In the genomic region with DNA sequence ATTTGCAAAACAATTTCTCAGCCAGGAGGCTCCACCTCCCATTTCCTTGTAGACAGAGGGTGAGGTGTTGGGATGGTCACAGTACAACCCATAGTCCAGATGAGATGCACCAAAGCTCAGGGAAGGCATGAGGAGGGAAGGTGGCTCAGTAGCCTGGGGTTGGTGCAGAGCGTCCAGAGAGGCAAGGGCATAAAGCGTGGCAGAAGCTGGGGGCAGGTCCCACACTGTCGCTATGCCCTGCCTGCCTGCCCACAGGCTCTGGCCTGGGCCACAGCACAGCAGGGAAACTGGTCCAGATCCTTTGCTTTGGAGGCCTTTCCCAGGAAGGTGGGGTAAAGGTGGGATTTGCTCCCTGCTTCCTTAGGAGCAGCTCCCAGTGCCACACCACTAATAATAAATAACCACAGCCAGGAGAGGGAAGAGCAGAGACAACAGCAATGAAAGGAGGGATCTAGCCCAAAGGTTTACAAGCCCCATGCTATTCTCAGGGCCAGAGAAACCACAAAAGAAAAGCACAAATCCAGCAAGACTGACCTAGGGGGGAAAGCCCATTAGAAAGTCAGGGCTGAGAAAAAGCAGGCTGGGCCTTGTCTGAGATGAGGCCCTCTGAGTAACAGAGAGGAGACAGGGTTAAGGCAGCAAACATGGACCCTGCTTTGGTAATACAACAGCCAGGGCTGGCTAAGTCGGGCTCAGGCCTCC, we compare ENCODE assay signal across 13 cellular contexts. TPM values are rescaled to one million over a fixed set of nuclear protein-coding genes. Genes with fewer than 3 reads are reported as not detected.
DNase-seq lines count a peak whose midpoint lies in the region; ATAC-seq and TF ChIP-seq lines count a peak whose summit lies in the region.
"Had no signal": no experiment of that assay in that cellular context is flagged by ENCODE, and none has a peak within 500 bp of the region (broad histone marks: within the 10 kb centered on the region; RNA-seq: fewer than 3 reads in every experiment).

No MANE protein-coding gene starts in this region.

- TF ChIP-seq RAD21 in IMR-90 (IDR thresholded peaks at IDR 0.05; ENCODE audit: low read length), result no peak

- in situ Hi-C loops in IMR-90 (cut with MboI; ENCODE audit: low sequenced_read_pairs), result no loop called here

- no peaks in the 10 kb centered on the region for H3K9me3 Mint-ChIP-seq in neural crest cell

- CTCF ChIA-PET in AG04450 (lab: Charles Lee) (interaction anchor here (0.8 to 11.7 kb wide), 6 partner anchors 7 to 98 kb away, joined by 3 to 165 read pairs (median 3); a partner anchor contains a TSS), IMR-90 (lab: Yijun Ruan, JAX) (interaction anchor here (1.6 to 1.8 kb wide), 2 partner anchors 41 to 48 kb away, joined by 4 to 6 read pairs; a partner anchor contains a TSS)

- H3K4ac ChIP-seq in IMR-90 (ENCODE audit: low read depth, low read length), result peak overlapping the region; percentile 81

- peak overlapping the region; percentile 14 for H3K18ac ChIP-seq in IMR-90 (ENCODE audit: low read depth, low read length)

- TF ChIP-seq CTCF in AG04450 (IDR thresholded peaks at IDR 0.05; ENCODE audit: low read depth, low read length) (no peak), IMR-90 (conservative IDR thresholded peaks at IDR 0.05; ENCODE audit: low read depth, low read length) (no peak), neural crest cell (conservative IDR thresholded peaks at IDR 0.05) (no peak)

- peaks cover 58% of the 10 kb centered on the region for H3K4me1 ChIP-seq in IMR-90 (ENCODE audit: control insufficient read depth, insufficient read depth, low read length)
- H3K4me1 ChIP-seq in ectodermal cell (ENCODE audit: control insufficient read depth, insufficient read depth, low read length), result peaks cover 39% of the 10 kb centered on the region

- peak overlapping the region; percentile 10 for H2BK5ac ChIP-seq in IMR-90 (ENCODE audit: low read depth, low read length, poor library complexity, severe bottlenecking)

- H3K9ac ChIP-seq in IMR-90 (ENCODE audit: low read depth, low read length), result no peak overlapping the region; the same call in 1 of the 2 replicates

- peak overlapping the region; percentile 80; the same call in 1 of the 2 replicates for H3K23ac ChIP-seq in IMR-90 (ENCODE audit: low read depth, low read length)

- no peak overlapping the region for H3K56ac ChIP-seq in IMR-90 (ENCODE audit: extremely low read depth, insufficient read depth, low read length)

- H2BK15ac ChIP-seq in IMR-90 (ENCODE audit: low read depth, low read length), result peak overlapping the region; percentile 20; the same call in 1 of the 3 replicates

- H2AK5ac ChIP-seq in IMR-90 (ENCODE audit: low read depth, low read length), result peak overlapping the region; percentile 77; the same call in 1 of the 2 replicates

- H4K5ac ChIP-seq in IMR-90 (ENCODE audit: low read depth, low read length), result peak overlapping the region; percentile 50

- H3K4me2 ChIP-seq in IMR-90 (ENCODE audit: low read depth, low read length), result no peak overlapping the region

- H2AK9ac ChIP-seq in IMR-90 (replicated peaks; ENCODE audit: low read depth, low read length, poor library complexity), result peak overlapping the region; percentile 63

- H4K20me1 ChIP-seq in IMR-90 (ENCODE audit: insufficient read depth, low read length), result no peaks in the 10 kb centered on the region

- dilution Hi-C loops in IMR-90 (cut with HindIII; ENCODE audit: low sequenced_read_pairs, unreplicated experiment), result no loop called here

- H3K4me3 Mint-ChIP-seq in neural crest cell, result peak overlapping the region; percentile 87

- H3K36me3 ChIP-seq in IMR-90 (ENCODE audit: control insufficient read depth, insufficient read depth, low read length), result peaks cover 17% of the 10 kb centered on the region
- H3K36me3 ChIP-seq in ectodermal cell (ENCODE audit: control insufficient read depth, insufficient read depth, low read length), result peaks cover 24% of the 10 kb centered on the region

- POLR2A ChIA-PET in AG04450 (lab: Yijun Ruan, JAX) (interaction anchor here (0.7 kb wide), 2 partner anchors 16 to 42 kb away, joined by 3 read pairs; no protein-coding TSS in a partner anchor), IMR-90 (lab: Charles Lee; ENCODE audit: unreplicated experiment) (no interaction called here)

- peaks cover 43% of the 10 kb centered on the region for H3K9me1 ChIP-seq in IMR-90 (ENCODE audit: insufficient read depth, low read length)

- TF ChIP-seq POLR2A in IMR-90 (IDR thresholded peaks at IDR 0.05; ENCODE audit: low read depth, low read length), result no peak

- H2BK20ac ChIP-seq in IMR-90 (ENCODE audit: low read depth, low read length), result peak overlapping the region; percentile 53; the same call in 1 of the 2 replicates

- H3K27ac Mint-ChIP-seq in neural crest cell (ENCODE audit: unreplicated experiment), result no peak overlapping the region

- H4K8ac ChIP-seq in IMR-90 (ENCODE audit: low read depth in 2 of 2, low read length in 2 of 2), result peak overlapping the region in 1 of 2 experiments; percentile 38; a peak in 1 of 4 replicates

- H3K27ac ChIP-seq in AG04450 (ENCODE audit: low read depth, low read length), result peak overlapping the region; percentile 61
- peak overlapping the region; percentile 30; the same call in 1 of the 2 replicates for H3K27ac ChIP-seq in IMR-90 (ENCODE audit: insufficient read depth, low read length)
- peak overlapping the region; percentile 1 for H3K27ac ChIP-seq in ectodermal cell (ENCODE audit: insufficient read depth, low read depth, low read length, poor library complexity, severe bottlenecking)
- H3K27ac ChIP-seq: C4-2B, pancreas had no signal

- H3K4me3 ChIP-seq in AG04450 (ENCODE audit: low read depth, low read length), result no peak overlapping the region
- no peak overlapping the region for H3K4me3 ChIP-seq in IMR-90 (ENCODE audit: insufficient read depth, low read depth, low read length)
- H3K4me3 ChIP-seq in ectodermal cell (ENCODE audit: insufficient read depth, low read depth, low read length), result no peak overlapping the region
- H3K4me3 ChIP-seq: pancreas had no signal

- peaks cover 91% of the 10 kb centered on the region for H3K4me1 Mint-ChIP-seq in neural crest cell

- H3K27me3 ChIP-seq in AG04450 (ENCODE audit: control insufficient read depth, insufficient read depth, low read length) (no peaks in the 10 kb centered on the region), IMR-90 (ENCODE audit: control insufficient read depth, insufficient read depth, low read length) (no peaks in the 10 kb centered on the region), ectodermal cell (ENCODE audit: control insufficient read depth, insufficient read depth, low read length, poor library complexity, severe bottlenecking) (no peaks in the 10 kb centered on the region)
- H3K27me3 ChIP-seq: pancreas had no signal

- H3K79me1 ChIP-seq in IMR-90 (ENCODE audit: low read depth in 1 of 2, low read length in 2 of 2), result peaks cover 12 to 61% of the 10 kb centered on the region in 2 experiments

- peak overlapping the region; percentile 34; the same call in 1 of the 2 replicates for H4K91ac ChIP-seq in IMR-90 (ENCODE audit: insufficient read depth, low read depth, low read length)

- intact Hi-C loops in IMR-90 (cut with micrococcal nuclease), result no loop called here

- no peak for ATAC-seq in IMR-90 (ENCODE audit: low read depth)
- no peak for ATAC-seq in HG03135 (IDR thresholded peaks at IDR 0.05; ENCODE audit: unreplicated experiment)
- ATAC-seq: pancreas had no signal

- no peak overlapping the region for H2AFZ ChIP-seq in IMR-90 (replicated peaks; ENCODE audit: low read length, poor library complexity)

- DNase-seq in AG04450 (ENCODE audit: low read depth, low spot score) (no peak), IMR-90 (no peak), neural crest cell (ENCODE audit: low read depth, low spot score) (no peak)
- no peak for DNase-seq in stimulated activated naive CD4-positive, alpha-beta T cell (lab: John Stamatoyannopoulos, UW)
- DNase-seq in activated CD4-positive, CD25-positive, alpha-beta regulatory T cell treated with anti-CD3 and anti-CD28 coated beads, Interleukin-2, amount 50 U/mL, for 72 hours, result no peak
- no peak for DNase-seq in NK-92 treated with Interleukin-12 subunit alpha and Interleukin-12 subunit beta, amount 100 ng/mL, for 24 hours (lab: John Stamatoyannopoulos, UW)
- DNase-seq: effector CD8-positive, alpha-beta T cell; NCI-H524; pancreas had no signal

- H3K14ac ChIP-seq in IMR-90 (replicated peaks; ENCODE audit: low read depth, low read length), result peak overlapping the region; percentile 44; the same call in 1 of the 2 replicates

- BruUV-seq in IMR-90 (replicated peaks; lab: Mats Ljungman, UMichigan), result no TSS peak

- peaks cover 42% of the 10 kb centered on the region for H3K36me3 Mint-ChIP-seq in neural crest cell (ENCODE audit: low read depth)

- H3K9me3 ChIP-seq in AG04450 (ENCODE audit: control insufficient read depth, insufficient read depth, low read length), result no peaks in the 10 kb centered on the region
- H3K9me3 ChIP-seq in IMR-90 (ENCODE audit: control insufficient read depth, insufficient read depth, low read length), result no peaks in the 10 kb centered on the region
- no peaks in the 10 kb centered on the region for H3K9me3 ChIP-seq in ectodermal cell (ENCODE audit: control insufficient read depth, low read length)
- H3K9me3 ChIP-seq: pancreas had no signal

- WGBS in IMR-90 (ENCODE audit: extremely low coverage in 2 of 2, insufficient read length in 1 of 2), 2 experiments, result 60% methylated on average over 1 of the region's 4 CpGs; no CpG with 5 or more reads in 1 of the 2 experiments
- 89 to 94% methylated on average over 4 of the region's 4 CpGs for WGBS in ectodermal cell, 2 experiments

- H3K27me3 Mint-ChIP-seq in neural crest cell (ENCODE audit: low read depth), result no peaks in the 10 kb centered on the region

- peak overlapping the region; percentile 67; the same call in 1 of the 2 replicates for H2BK120ac ChIP-seq in IMR-90 (ENCODE audit: low read depth, low read length)

RNA-seq across cellular contexts. Expression of a gene that starts 27.2 kb away (rescaled TPM):
- polyA plus RNA-seq in AG04450 (2011; rRNA removed), result 2.4 and 2.5 TPM in 2 replicates
- polyA minus RNA-seq in AG04450 (2011; rRNA and poly(A)+ RNA removed), result 9.0 and 11.2 TPM in 2 replicates
- 2.5 and 2.9 TPM in 2 replicates for total RNA-seq in IMR-90 (2012; rRNA removed)
- polyA plus RNA-seq in IMR-90 (2012; rRNA removed), result 3.8 TPM in 2 replicates
- 2.5 and 3.2 TPM in 2 replicates for polyA plus RNA-seq in IMR-90 (2012; cell fraction: cytosol; rRNA removed)
- polyA plus RNA-seq in IMR-90 (2012; cell fraction: nucleus; rRNA removed; ENCODE audit: low replicate concordance), result 11.1 and 15.3 TPM in 2 replicates
- 2.1 TPM for polyA plus RNA-seq in ectodermal cell (2013, experiment 1 of 4)
- polyA plus RNA-seq in ectodermal cell (2013, experiment 2 of 4), result 2.1 TPM
- 1.5 TPM for polyA plus RNA-seq in ectodermal cell (2013, experiment 3 of 4)
- polyA plus RNA-seq in ectodermal cell (2013, experiment 4 of 4), result 2.0 TPM
- total RNA-seq in neural crest cell, result 2.2 and 3.0 TPM in 2 replicates
- total RNA-seq: T-helper 2 cell treated with Interferon-gamma antibody and Interleukin-4, amounts not matched to agents 100 ng/mL and 5 ng/mL, for 36 hours had no signal

RNA-seq across cellular contexts. Expression of a gene that starts 31.3 kb away (rescaled TPM):
- polyA plus RNA-seq in AG04450 (2011; rRNA removed) (0.46 and 0.83 TPM in 2 replicates), IMR-90 (2012; rRNA removed) (0.60 and 0.65 TPM in 2 replicates)
- 6.0 and 7.6 TPM in 2 replicates for polyA minus RNA-seq in AG04450 (2011; rRNA and poly(A)+ RNA removed)
- total RNA-seq in IMR-90 (2012; rRNA removed) (1.1 and 1.6 TPM in 2 replicates), neural crest cell (14.8 and 15.9 TPM in 2 replicates)
- polyA plus RNA-seq in IMR-90 (2012; cell fraction: cytosol; rRNA removed), result 0.12 and 0.24 TPM in 2 replicates
- 4.4 and 5.1 TPM in 2 replicates for polyA plus RNA-seq in IMR-90 (2012; cell fraction: nucleus; rRNA removed; ENCODE audit: low replicate concordance)
- polyA plus RNA-seq in ectodermal cell (2013, experiment 1 of 4), result 28.9 TPM
- 29.9 TPM for polyA plus RNA-seq in ectodermal cell (2013, experiment 2 of 4)
- polyA plus RNA-seq in ectodermal cell (2013, experiment 3 of 4), result 21.9 TPM
- polyA plus RNA-seq in ectodermal cell (2013, experiment 4 of 4), result 24.8 TPM

RNA-seq across cellular contexts. Expression of a gene that starts 40.3 kb away (rescaled TPM):
- polyA plus RNA-seq in AG04450 (2011; rRNA removed) (47.4 and 61.1 TPM in 2 replicates), IMR-90 (2012; rRNA removed) (58.9 and 72.1 TPM in 2 replicates)
- polyA minus RNA-seq in AG04450 (2011; rRNA and poly(A)+ RNA removed), result 42.2 and 53.8 TPM in 2 replicates
- total RNA-seq in IMR-90 (2012; rRNA removed) (21.1 and 21.9 TPM in 2 replicates), neural crest cell (98.2 and 107 TPM in 2 replicates)
- 70.3 and 79.6 TPM in 2 replicates for polyA plus RNA-seq in IMR-90 (2012; cell fraction: cytosol; rRNA removed)
- polyA plus RNA-seq in IMR-90 (2012; cell fraction: nucleus; rRNA removed; ENCODE audit: low replicate concordance), result 18.5 and 26.3 TPM in 2 replicates
- 138 TPM for polyA plus RNA-seq in ectodermal cell (2013, experiment 1 of 4)
- 131 TPM for polyA plus RNA-seq in ectodermal cell (2013, experiment 2 of 4)
- 80.2 TPM for polyA plus RNA-seq in ectodermal cell (2013, experiment 3 of 4)
- polyA plus RNA-seq in ectodermal cell (2013, experiment 4 of 4), result 96.7 TPM

Comparison
In these comparisons a context has a peak if more than half of its experiments do, and no peak if none do; other contexts are left out.
1. H3K27ac ChIP-seq: peak in every context shown above with its lines; median percentile 61 in AG04450; 30 in IMR-90; 1 in ectodermal cell.